In the genomic region with DNA sequence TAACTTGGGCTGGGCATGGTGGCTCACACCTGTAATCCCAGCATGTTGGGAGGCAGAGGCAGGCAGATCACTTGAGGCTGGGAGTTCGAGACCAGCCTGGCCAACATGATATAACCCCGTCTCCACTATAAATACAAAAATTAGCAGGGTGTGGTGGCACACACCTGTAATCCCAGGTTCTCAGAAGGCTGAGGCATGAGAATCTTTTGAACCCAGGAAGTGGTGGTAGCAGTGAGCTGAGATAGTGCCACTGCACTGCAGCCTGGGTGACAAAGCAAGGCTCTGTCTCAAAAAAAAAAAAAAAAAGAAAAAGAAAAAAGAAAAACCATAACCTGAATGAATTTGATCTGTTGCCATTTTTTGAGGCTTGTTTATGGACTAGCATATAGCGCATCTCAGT, we compare ENCODE assay signal across 9 cellular contexts. TPM values are rescaled to one million over a fixed set of nuclear protein-coding genes. Genes with fewer than 3 reads are reported as not detected.
DNase-seq lines count a peak whose midpoint lies in the region; ATAC-seq and TF ChIP-seq lines count a peak whose summit lies in the region.
"Not testable (repeated sequence)": the region's sequence is repeated elsewhere in the genome, so short reads cannot be mapped to it uniquely, and the experiment has no call there.
"Had no signal": no experiment of that assay in that cellular context is flagged by ENCODE, and none has a peak within 500 bp of the region (broad histone marks: within the 10 kb centered on the region; RNA-seq: fewer than 3 reads in every experiment).

No MANE protein-coding gene starts in this region.

- peak in 3 of 7 experiments; percentile 4 to 52 (median 51) for DNase-seq in CD8-positive, alpha-beta T cell
- DNase-seq in T-cell = peak in 29 of 34 experiments; percentile 2 to 63 (median 24)
- DNase-seq in activated CD4-positive, alpha-beta T cell treated with anti-CD3 and anti-CD28 coated beads, Interleukin-2, amount 10 ng/mL, durations not matched to agents 7 days and 5 days = peak; percentile 62
- peak; percentile 8 for DNase-seq in activated CD8-positive, alpha-beta T cell treated with anti-CD3 and anti-CD28 coated beads for 36 hours
- DNase-seq in central memory CD4-positive, alpha-beta T cell = peak; percentile 54

- POLR2A ChIA-PET in CD8-positive, alpha-beta T cell (lab: Charles Lee); T-cell (lab: Charles Lee); activated CD8-positive, alpha-beta T cell treated with anti-CD3 and anti-CD28 coated beads for 36 hours (lab: Charles Lee): not testable (repeated sequence)
- POLR2A ChIA-PET in activated CD4-positive, alpha-beta T cell treated with anti-CD3 and anti-CD28 coated beads, Interleukin-2, amount 10 ng/mL, durations not matched to agents 7 days and 5 days (lab: Charles Lee) = interaction anchor here (0.6 kb wide), 1 partner anchor 112 kb away, joined by 3 read pairs; no protein-coding TSS in a partner anchor

- intact Hi-C loops in CD8-positive, alpha-beta T cell (cut with DNase I, micrococcal nuclease); activated CD8-positive, alpha-beta T cell treated with anti-CD3 and anti-CD28 coated beads for 36 hours (cut with micrococcal nuclease): not testable (repeated sequence)

- not testable (repeated sequence) for H3K9me3 Mint-ChIP-seq in CD8-positive, alpha-beta T cell; activated CD4-positive, alpha-beta T cell treated with anti-CD3 and anti-CD28 coated beads, Interleukin-2, amount 10 ng/mL, durations not matched to agents 7 days and 5 days; activated CD8-positive, alpha-beta T cell treated with anti-CD3 and anti-CD28 coated beads for 36 hours; activated naive CD4-positive, alpha-beta T cell treated with anti-CD3 and anti-CD28 coated beads, Interleukin-2, amount 50 U/mL, for 24 hours
- peaks cover 0 to 12% (median 0%) of the 10 kb centered on the region in 3 donors for H3K9me3 Mint-ChIP-seq in T-cell
- H3K9me3 Mint-ChIP-seq in activated T-helper 17 cell treated with anti-CD3 and anti-CD28 coated beads, Interleukin-2, amount 50 U/mL, for 72 hours = peaks cover 11% of the 10 kb centered on the region

- not testable (repeated sequence) for H3K4me3 ChIP-seq in CD8-positive, alpha-beta T cell (ENCODE audit: low read depth, low read length); thymus (ENCODE audit: low read length)

- H3K27me3 Mint-ChIP-seq in CD8-positive, alpha-beta T cell (ENCODE audit: low read depth); T-cell; activated CD4-positive, alpha-beta T cell treated with anti-CD3 and anti-CD28 coated beads, Interleukin-2, amount 10 ng/mL, durations not matched to agents 7 days and 5 days; activated CD8-positive, alpha-beta T cell treated with anti-CD3 and anti-CD28 coated beads for 36 hours; activated T-helper 17 cell treated with anti-CD3 and anti-CD28 coated beads, Interleukin-2, amount 50 U/mL, for 72 hours; activated naive CD4-positive, alpha-beta T cell treated with anti-CD3 and anti-CD28 coated beads, Interleukin-2, amount 50 U/mL, for 24 hours: not testable (repeated sequence)

- not testable (repeated sequence) for TF ChIP-seq CTCF in CD8-positive, alpha-beta T cell (IDR thresholded peaks at IDR 0.05); activated CD8-positive, alpha-beta T cell treated with anti-CD3 and anti-CD28 coated beads for 36 hours (IDR thresholded peaks at IDR 0.05)

- H3K36me3 ChIP-seq in CD8-positive, alpha-beta T cell (ENCODE audit: insufficient read depth, low read length); thymus (ENCODE audit: control insufficient read depth, insufficient read depth): not testable (repeated sequence)

- peak; percentile 71 for ATAC-seq in CD8-positive, alpha-beta T cell
- ATAC-seq in T-cell (replicated peaks in 1 of 4) = peak; percentile 85 to 95 (median 92)
- ATAC-seq in activated CD8-positive, alpha-beta T cell treated with anti-CD3 and anti-CD28 coated beads for 36 hours = not testable (repeated sequence)
- ATAC-seq in activated T-helper 17 cell treated with anti-CD3 and anti-CD28 coated beads, Interleukin-2, amount 50 U/mL, for 72 hours (replicated peaks) = peak; percentile 23

- H3K36me3 Mint-ChIP-seq in CD8-positive, alpha-beta T cell; T-cell; activated naive CD4-positive, alpha-beta T cell treated with anti-CD3 and anti-CD28 coated beads, Interleukin-2, amount 50 U/mL, for 24 hours: not testable (repeated sequence)
- H3K36me3 Mint-ChIP-seq in activated CD4-positive, alpha-beta T cell treated with anti-CD3 and anti-CD28 coated beads, Interleukin-2, amount 10 ng/mL, durations not matched to agents 7 days and 5 days (ENCODE audit: low read depth) = peaks cover 18% of the 10 kb centered on the region
- H3K36me3 Mint-ChIP-seq in activated CD8-positive, alpha-beta T cell treated with anti-CD3 and anti-CD28 coated beads for 36 hours (ENCODE audit: low read depth) = peaks cover 35% of the 10 kb centered on the region
- H3K36me3 Mint-ChIP-seq in activated T-helper 17 cell treated with anti-CD3 and anti-CD28 coated beads, Interleukin-2, amount 50 U/mL, for 72 hours (ENCODE audit: low read depth) = peaks cover 12% of the 10 kb centered on the region

- H3K4me3 Mint-ChIP-seq in CD8-positive, alpha-beta T cell = peak overlapping the region; percentile 8
- H3K4me3 Mint-ChIP-seq in T-cell = peak overlapping the region in 1 of 3 donors; percentile 52
- not testable (repeated sequence) for H3K4me3 Mint-ChIP-seq in activated CD4-positive, alpha-beta T cell treated with anti-CD3 and anti-CD28 coated beads, Interleukin-2, amount 10 ng/mL, durations not matched to agents 7 days and 5 days; activated CD8-positive, alpha-beta T cell treated with anti-CD3 and anti-CD28 coated beads for 36 hours; activated T-helper 17 cell treated with anti-CD3 and anti-CD28 coated beads, Interleukin-2, amount 50 U/mL, for 72 hours
- peak overlapping the region; percentile 30 for H3K4me3 Mint-ChIP-seq in activated naive CD4-positive, alpha-beta T cell treated with anti-CD3 and anti-CD28 coated beads, Interleukin-2, amount 50 U/mL, for 24 hours

- H3K27ac ChIP-seq in CD8-positive, alpha-beta T cell (ENCODE audit: low read depth, low read length) = not testable (repeated sequence)
- peak overlapping the region; percentile 42 for H3K27ac ChIP-seq in thymus (ENCODE audit: low read depth)

- peaks cover 20% of the 10 kb centered on the region for H3K4me1 ChIP-seq in CD8-positive, alpha-beta T cell (ENCODE audit: insufficient read depth, low read length)
- not testable (repeated sequence) for H3K4me1 ChIP-seq in thymus (ENCODE audit: control insufficient read depth, insufficient read depth, low read length)

- peak overlapping the region; percentile 78 for H3K27ac Mint-ChIP-seq in CD8-positive, alpha-beta T cell
- H3K27ac Mint-ChIP-seq in T-cell = peak overlapping the region; percentile 73 to 75
- peak overlapping the region; percentile 67 for H3K27ac Mint-ChIP-seq in activated CD4-positive, alpha-beta T cell treated with anti-CD3 and anti-CD28 coated beads, Interleukin-2, amount 10 ng/mL, durations not matched to agents 7 days and 5 days
- H3K27ac Mint-ChIP-seq in activated CD8-positive, alpha-beta T cell treated with anti-CD3 and anti-CD28 coated beads for 36 hours = not testable (repeated sequence)
- peak overlapping the region; percentile 82 for H3K27ac Mint-ChIP-seq in activated T-helper 17 cell treated with anti-CD3 and anti-CD28 coated beads, Interleukin-2, amount 50 U/mL, for 72 hours
- H3K27ac Mint-ChIP-seq in activated naive CD4-positive, alpha-beta T cell treated with anti-CD3 and anti-CD28 coated beads, Interleukin-2, amount 50 U/mL, for 24 hours = peak overlapping the region; percentile 75

- not testable (repeated sequence) for H3K27me3 ChIP-seq in CD8-positive, alpha-beta T cell (ENCODE audit: insufficient read depth, low read length); thymus (ENCODE audit: control insufficient read depth, insufficient read depth)

- WGBS in thymus = 50% methylated on average over 3 of the region's 3 CpGs

- H3K9me3 ChIP-seq in CD8-positive, alpha-beta T cell (ENCODE audit: low read length); thymus (ENCODE audit: control insufficient read depth): not testable (repeated sequence)

- CTCF ChIA-PET in CD8-positive, alpha-beta T cell (lab: Charles Lee) = interaction anchor here (1.1 to 3.5 kb wide), 2 partner anchors 10 to 53 kb away, joined by 4 to 10 read pairs; no protein-coding TSS in a partner anchor
- CTCF ChIA-PET in T-cell (lab: Charles Lee) = interaction anchor here (0.6 to 1.4 kb wide), 3 partner anchors 10 to 68 kb away, joined by 3 to 8 read pairs (median 3); no protein-coding TSS in a partner anchor
- CTCF ChIA-PET in activated CD4-positive, alpha-beta T cell treated with anti-CD3 and anti-CD28 coated beads, Interleukin-2, amount 10 ng/mL, durations not matched to agents 7 days and 5 days (lab: Charles Lee) = interaction anchor here (0.6 to 1.0 kb wide), 2 partner anchors 26 to 1717 kb away, joined by 3 read pairs; no protein-coding TSS in a partner anchor
- CTCF ChIA-PET in activated CD8-positive, alpha-beta T cell treated with anti-CD3 and anti-CD28 coated beads for 36 hours (lab: Charles Lee) = interaction anchor here (2.8 kb wide), 1 partner anchor 10 kb away, joined by 8 read pairs; no protein-coding TSS in a partner anchor

- peaks cover 18% of the 10 kb centered on the region for H3K4me1 Mint-ChIP-seq in CD8-positive, alpha-beta T cell (ENCODE audit: low read depth)
- H3K4me1 Mint-ChIP-seq in T-cell = peaks cover 25 to 32% (median 26%) of the 10 kb centered on the region in 3 donors
- H3K4me1 Mint-ChIP-seq in activated CD4-positive, alpha-beta T cell treated with anti-CD3 and anti-CD28 coated beads, Interleukin-2, amount 10 ng/mL, durations not matched to agents 7 days and 5 days = peaks cover 31% of the 10 kb centered on the region
- H3K4me1 Mint-ChIP-seq in activated CD8-positive, alpha-beta T cell treated with anti-CD3 and anti-CD28 coated beads for 36 hours (ENCODE audit: low read depth) = peaks cover 15% of the 10 kb centered on the region
- peaks cover 12% of the 10 kb centered on the region for H3K4me1 Mint-ChIP-seq in activated T-helper 17 cell treated with anti-CD3 and anti-CD28 coated beads, Interleukin-2, amount 50 U/mL, for 72 hours
- peaks cover 36% of the 10 kb centered on the region for H3K4me1 Mint-ChIP-seq in activated naive CD4-positive, alpha-beta T cell treated with anti-CD3 and anti-CD28 coated beads, Interleukin-2, amount 50 U/mL, for 24 hours

RNA-seq across cellular contexts. Expression of gene DDX47, which starts 33.6 kb away (rescaled TPM):
- total RNA-seq in CD8-positive, alpha-beta T cell = 100 to 1,000 TPM; 173 to 174 TPM
- 100 to 1,000 TPM in 2 of 5 donors, 10 to 100 TPM in 3; 60.4 to 141 (median 69.8) TPM for total RNA-seq in T-cell
- total RNA-seq in activated CD4-positive, alpha-beta T cell treated with anti-CD3 and anti-CD28 coated beads, Interleukin-2, amount 10 ng/mL, durations not matched to agents 7 days and 5 days = 10 to 100 TPM; 54.5 to 59.0 TPM
- total RNA-seq in activated CD8-positive, alpha-beta T cell treated with anti-CD3 and anti-CD28 coated beads for 36 hours = 10 to 100 TPM; 86.0 to 96.9 TPM
- 10 to 100 TPM; 90.0 to 90.4 TPM for total RNA-seq in activated T-helper 17 cell treated with anti-CD3 and anti-CD28 coated beads, Interleukin-2, amount 50 U/mL, for 72 hours
- 49.4 TPM for polyA plus RNA-seq in thymus

RNA-seq across cellular contexts. Expression of gene GPRC5A, which starts 44.6 kb away (rescaled TPM):
- total RNA-seq in CD8-positive, alpha-beta T cell = not detected
- total RNA-seq in T-cell = 1 to 10 TPM in 3 of 5 donors, under 1 TPM in 1, not detected in 1; 0.28 to 2.0 (median 1.4) TPM
- under 1 TPM; 0.08 to 0.15 TPM for total RNA-seq in activated CD4-positive, alpha-beta T cell treated with anti-CD3 and anti-CD28 coated beads, Interleukin-2, amount 10 ng/mL, durations not matched to agents 7 days and 5 days
- under 1 TPM in 1 of 2 experiments, not detected in 1; 0.11 TPM for total RNA-seq in activated CD8-positive, alpha-beta T cell treated with anti-CD3 and anti-CD28 coated beads for 36 hours
- 1 to 10 TPM in 1 of 2 donors, under 1 TPM in 1; 0.99 to 2.9 TPM for total RNA-seq in activated T-helper 17 cell treated with anti-CD3 and anti-CD28 coated beads, Interleukin-2, amount 50 U/mL, for 72 hours
- 1.1 TPM for polyA plus RNA-seq in thymus
- total RNA-seq: CD8-positive, alpha-beta memory T cell had no signal
- polyA plus RNA-seq: CD8-positive, alpha-beta memory T cell had no signal
